In genomic region chr14:104388011-104388521, GRCh38 we compare ENCODE assay signal across 18 cellular contexts.
DNase-seq lines count a peak whose midpoint lies in the region; ATAC-seq and TF ChIP-seq lines count a peak whose summit lies in the region.
"Had no signal": no experiment of that assay in that cellular context is flagged by ENCODE, and none has a peak within 500 bp of the region (broad histone marks: within the 10 kb centered on the region; RNA-seq: fewer than 3 reads in every experiment).

No MANE protein-coding gene starts in this region.

- peaks cover 43% of the 10 kb centered on the region for H3K4me1 Mint-ChIP-seq in activated naive CD4-positive, alpha-beta T cell treated with anti-CD3 and anti-CD28 coated beads, Interleukin-2, amount 10 ng/mL, durations not matched to agents 7 days and 5 days
- no peaks in the 10 kb centered on the region for H3K4me1 Mint-ChIP-seq in endothelial cell (ENCODE audit: unreplicated experiment)
- H3K4me1 Mint-ChIP-seq in stimulated activated effector memory CD8-positive, alpha-beta T cell treated with anti-CD3 and anti-CD28 coated beads, Interleukin-12 subunit alpha, Interleukin-12 subunit beta, amount 100 ng/mL, for 72 hours = peaks cover 46% of the 10 kb centered on the region

- H3K4me3 Mint-ChIP-seq in activated naive CD4-positive, alpha-beta T cell treated with anti-CD3 and anti-CD28 coated beads, Interleukin-2, amount 10 ng/mL, durations not matched to agents 7 days and 5 days = no peak overlapping the region
- no peak overlapping the region for H3K4me3 Mint-ChIP-seq in endothelial cell (ENCODE audit: unreplicated experiment)
- H3K4me3 Mint-ChIP-seq in stimulated activated effector memory CD8-positive, alpha-beta T cell treated with anti-CD3 and anti-CD28 coated beads, Interleukin-12 subunit alpha, Interleukin-12 subunit beta, amount 100 ng/mL, for 72 hours = no peak overlapping the region
- H3K4me3 Mint-ChIP-seq: neural progenitor cell had no signal

- in situ Hi-C loops in GM13976 (cut with MboI; ENCODE audit: low sequenced_read_pairs, unreplicated experiment) = no loop called here

- no peaks in the 10 kb centered on the region for H3K36me3 Mint-ChIP-seq in activated naive CD4-positive, alpha-beta T cell treated with anti-CD3 and anti-CD28 coated beads, Interleukin-2, amount 10 ng/mL, durations not matched to agents 7 days and 5 days
- no peaks in the 10 kb centered on the region for H3K36me3 Mint-ChIP-seq in endothelial cell (ENCODE audit: low read depth, unreplicated experiment)
- H3K36me3 Mint-ChIP-seq in stimulated activated effector memory CD8-positive, alpha-beta T cell treated with anti-CD3 and anti-CD28 coated beads, Interleukin-12 subunit alpha, Interleukin-12 subunit beta, amount 100 ng/mL, for 72 hours = no peaks in the 10 kb centered on the region
- H3K36me3 Mint-ChIP-seq: neural progenitor cell had no signal

- no peaks in the 10 kb centered on the region for H3K9me3 Mint-ChIP-seq in activated naive CD4-positive, alpha-beta T cell treated with anti-CD3 and anti-CD28 coated beads, Interleukin-2, amount 10 ng/mL, durations not matched to agents 7 days and 5 days
- H3K9me3 Mint-ChIP-seq in endothelial cell (ENCODE audit: unreplicated experiment) = no peaks in the 10 kb centered on the region
- no peaks in the 10 kb centered on the region for H3K9me3 Mint-ChIP-seq in stimulated activated effector memory CD8-positive, alpha-beta T cell treated with anti-CD3 and anti-CD28 coated beads, Interleukin-12 subunit alpha, Interleukin-12 subunit beta, amount 100 ng/mL, for 72 hours
- H3K9me3 Mint-ChIP-seq: neural progenitor cell had no signal

- ATAC-seq in stimulated activated effector memory CD8-positive, alpha-beta T cell treated with anti-CD3 and anti-CD28 coated beads, Interleukin-12 subunit alpha, Interleukin-12 subunit beta, amount 100 ng/mL, for 72 hours = no peak
- ATAC-seq: HepG2, left ventricle myocardium superior had no signal

- TF ChIP-seq CTCF in GM13976 (IDR thresholded peaks at IDR 0.05; ENCODE audit: borderline replicate concordance, control extremely low read depth, extremely low read depth, insufficient read depth, missing control alignments) = no peak
- TF ChIP-seq CTCF in endothelial cell (IDR thresholded peaks at IDR 0.05; ENCODE audit: unreplicated experiment) = no peak

- peaks cover 2% of the 10 kb centered on the region for H3K27me3 Mint-ChIP-seq in activated naive CD4-positive, alpha-beta T cell treated with anti-CD3 and anti-CD28 coated beads, Interleukin-2, amount 10 ng/mL, durations not matched to agents 7 days and 5 days
- peaks cover 4% of the 10 kb centered on the region for H3K27me3 Mint-ChIP-seq in endothelial cell (ENCODE audit: unreplicated experiment)

- CTCF ChIA-PET in activated naive CD4-positive, alpha-beta T cell treated with anti-CD3 and anti-CD28 coated beads, Interleukin-2, amount 10 ng/mL, durations not matched to agents 7 days and 5 days (lab: Charles Lee) = no interaction called here

- peak; percentile 1 for DNase-seq in activated naive CD4-positive, alpha-beta T cell treated with Interleukin-2 at 50 U/mL for 16 hours
- no peak for DNase-seq in activated naive CD4-positive, alpha-beta T cell treated with anti-CD3 and anti-CD28 coated beads, Interleukin-2, amount 10 ng/mL, durations not matched to agents 7 days and 5 days
- peak; percentile 32 for DNase-seq in GM13976 (ENCODE audit: low spot score)
- DNase-seq in endothelial cell (ENCODE audit: low spot score) = peak; percentile 2
- no peak for DNase-seq in stimulated activated effector memory CD8-positive, alpha-beta T cell treated with anti-CD3 and anti-CD28 coated beads, Interleukin-12 subunit alpha, Interleukin-12 subunit beta, amount 100 ng/mL, for 72 hours (ENCODE audit: low spot score in 2 of 2)
- no peak for DNase-seq in amygdala (lab: John Stamatoyannopoulos, UW)
- DNase-seq in OCI-M1 (lab: John Stamatoyannopoulos, UW) = no peak
- no peak for DNase-seq in NCI-H146 (lab: John Stamatoyannopoulos, UW)
- DNase-seq: activated CD4-positive, CD25-positive, alpha-beta regulatory T cell treated with anti-CD3 and anti-CD28 coated beads, Interleukin-2, amount 50 U/mL, for 72 hours; anterior cingulate cortex; DMS 273 treated with DMSO at 0.1 percent for 48 hours; left ventricle myocardium superior; NCI-H1048; NCI-H2081; SIG-M5; stimulated activated CD4-positive, alpha-beta T cell treated with anti-CD3 and anti-CD28 coated beads, Interleukin-4, amount 100 ng/mL, for 24 hours had no signal

- H3K27ac Mint-ChIP-seq in activated naive CD4-positive, alpha-beta T cell treated with anti-CD3 and anti-CD28 coated beads, Interleukin-2, amount 10 ng/mL, durations not matched to agents 7 days and 5 days = no peak overlapping the region
- H3K27ac Mint-ChIP-seq in endothelial cell (ENCODE audit: unreplicated experiment) = no peak overlapping the region
- peak overlapping the region; percentile 48 for H3K27ac Mint-ChIP-seq in stimulated activated effector memory CD8-positive, alpha-beta T cell treated with anti-CD3 and anti-CD28 coated beads, Interleukin-12 subunit alpha, Interleukin-12 subunit beta, amount 100 ng/mL, for 72 hours
- H3K27ac Mint-ChIP-seq: neural progenitor cell had no signal

Comparison
In these comparisons a context has a peak if more than half of its experiments do, and no peak if none do; other contexts are left out.
1. DNase-seq: peak in activated naive CD4-positive, alpha-beta T cell treated with Interleukin-2 at 50 U/mL for 16 hours (single experiment), GM13976 (single experiment) and endothelial cell (single experiment); none in activated naive CD4-positive, alpha-beta T cell treated with anti-CD3 and anti-CD28 coated beads, Interleukin-2, amount 10 ng/mL, durations not matched to agents 7 days and 5 days (single experiment), stimulated activated effector memory CD8-positive, alpha-beta T cell treated with anti-CD3 and anti-CD28 coated beads, Interleukin-12 subunit alpha, Interleukin-12 subunit beta, amount 100 ng/mL, for 72 hours (0 of 2), amygdala (0 of 56), OCI-M1 (single experiment) and NCI-H146 (single experiment).